8 cellular contexts compared by ENCODE assay signal in genomic region chr4:105520819-105521790, GRCh38. TPM values are rescaled to one million over a fixed set of nuclear protein-coding genes. Genes with fewer than 3 reads are reported as not detected.
DNase-seq lines count a peak whose midpoint lies in the region; ATAC-seq and TF ChIP-seq lines count a peak whose summit lies in the region.

No MANE protein-coding gene starts in this region.

- H3K4me1 ChIP-seq in cardiac muscle cell (ENCODE audit: low read depth) (no peaks in the 10 kb centered on the region), MM.1S (ENCODE audit: low read length) (no peaks in the 10 kb centered on the region), gastroesophageal sphincter (no peaks in the 10 kb centered on the region)

- no peak overlapping the region for H3K9ac ChIP-seq in MM.1S (ENCODE audit: low read length)
- H3K9ac ChIP-seq in SU-DHL-6 (ENCODE audit: low read length) = no peak overlapping the region

- no peak overlapping the region for H3K4me3 Mint-ChIP-seq in activated T-helper 1 cell treated with anti-CD3 and anti-CD28 coated beads, Interleukin-12 subunit alpha, Interleukin-12 subunit beta, Interleukin-2, Interleukin-4 antibody, amounts not matched to agents 30 ng/mL and 10 ng/mL and 1 ng/mL, durations not matched to agents 14 hours and 24 hours and 36 hours

- H3K4me3 ChIP-seq in cardiac muscle cell (no peak overlapping the region), MM.1S (ENCODE audit: low read length) (no peak overlapping the region), SU-DHL-6 (ENCODE audit: insufficient read depth, low read length, poor library complexity, severe bottlenecking) (no peak overlapping the region), gastroesophageal sphincter (no peak overlapping the region)

- TF ChIP-seq CTCF in cardiac muscle cell (IDR thresholded peaks at IDR 0.05; ENCODE audit: low read depth, low read length) = peak; percentile 74
- peak; percentile 77 for TF ChIP-seq CTCF in MM.1S (IDR thresholded peaks at IDR 0.05; ENCODE audit: low read length)
- TF ChIP-seq CTCF in SU-DHL-6 (IDR thresholded peaks at IDR 0.05; ENCODE audit: insufficient read depth, low read length, poor library complexity, severe bottlenecking) = peak; percentile 20
- TF ChIP-seq CTCF in gastroesophageal sphincter (IDR thresholded peaks at IDR 0.05) = peak; percentile 28 to 58 (median 44)

- no peaks in the 10 kb centered on the region for H4K20me1 ChIP-seq in MM.1S (ENCODE audit: insufficient read depth, low read length)
- H4K20me1 ChIP-seq in SU-DHL-6 (ENCODE audit: low read depth, low read length) = no peaks in the 10 kb centered on the region

- no peak overlapping the region for H3K27ac Mint-ChIP-seq in activated T-helper 1 cell treated with anti-CD3 and anti-CD28 coated beads, Interleukin-12 subunit alpha, Interleukin-12 subunit beta, Interleukin-2, Interleukin-4 antibody, amounts not matched to agents 30 ng/mL and 10 ng/mL and 1 ng/mL, durations not matched to agents 14 hours and 24 hours and 36 hours

- no peak for ATAC-seq in Right ventricle myocardium inferior
- peak; percentile 57 for ATAC-seq in gastroesophageal sphincter

- no peaks in the 10 kb centered on the region for H3K9me3 ChIP-seq in cardiac muscle cell (ENCODE audit: low read depth)
- H3K9me3 ChIP-seq in MM.1S (replicated peaks; ENCODE audit: insufficient read depth, low read length) = no peaks in the 10 kb centered on the region
- no peaks in the 10 kb centered on the region for H3K9me3 ChIP-seq in SU-DHL-6 (ENCODE audit: insufficient read depth, low read length)
- no peaks in the 10 kb centered on the region for H3K9me3 ChIP-seq in gastroesophageal sphincter

- no peaks in the 10 kb centered on the region for H3K9me2 ChIP-seq in MM.1S (replicated peaks; ENCODE audit: insufficient read depth, low read length)
- H3K9me2 ChIP-seq in SU-DHL-6 (replicated peaks; ENCODE audit: insufficient read depth, low read length) = no peaks in the 10 kb centered on the region

- no peaks in the 10 kb centered on the region for H3K79me2 ChIP-seq in MM.1S (ENCODE audit: low read length)
- no peaks in the 10 kb centered on the region for H3K79me2 ChIP-seq in SU-DHL-6 (ENCODE audit: insufficient read depth, low read length)

- no peak overlapping the region for H2AFZ ChIP-seq in MM.1S (ENCODE audit: low read length)
- H2AFZ ChIP-seq in SU-DHL-6 (ENCODE audit: low read depth, low read length, severe bottlenecking) = no peak overlapping the region

- no peaks in the 10 kb centered on the region for H3K36me3 ChIP-seq in cardiac muscle cell
- H3K36me3 ChIP-seq in MM.1S (replicated peaks; ENCODE audit: insufficient read depth, low read length) = no peaks in the 10 kb centered on the region
- no peaks in the 10 kb centered on the region for H3K36me3 ChIP-seq in SU-DHL-6 (ENCODE audit: low read length)
- no peaks in the 10 kb centered on the region for H3K36me3 ChIP-seq in gastroesophageal sphincter

- WGBS in gastroesophageal sphincter (ENCODE audit: low coverage in 1 of 2), 2 donors = 14 to 18% methylated on average over 3 of the region's 3 CpGs

- peaks cover 7% of the 10 kb centered on the region for H3K27me3 Mint-ChIP-seq in activated T-helper 1 cell treated with anti-CD3 and anti-CD28 coated beads, Interleukin-12 subunit alpha, Interleukin-12 subunit beta, Interleukin-2, Interleukin-4 antibody, amounts not matched to agents 30 ng/mL and 10 ng/mL and 1 ng/mL, durations not matched to agents 14 hours and 24 hours and 36 hours (ENCODE audit: insufficient read depth)

- TF ChIP-seq EP300 in gastroesophageal sphincter (IDR thresholded peaks at IDR 0.05) = no peak

- intact Hi-C loops in Right ventricle myocardium inferior (cut with DNase I) = loop anchor here (2.0 kb wide), 2 partner anchors 146 to 194 kb away; no protein-coding TSS in a partner anchor
- intact Hi-C loops in activated T-helper 1 cell treated with anti-CD3 and anti-CD28 coated beads, Interleukin-12 subunit alpha, Interleukin-12 subunit beta, Interleukin-2, Interleukin-4 antibody, amounts not matched to agents 30 ng/mL and 10 ng/mL and 1 ng/mL, durations not matched to agents 14 hours and 24 hours and 36 hours (cut with micrococcal nuclease) = loop anchor here (1.0 kb wide), 1 partner anchor 194 kb away; no protein-coding TSS in a partner anchor

- no peaks in the 10 kb centered on the region for H3K36me3 Mint-ChIP-seq in activated T-helper 1 cell treated with anti-CD3 and anti-CD28 coated beads, Interleukin-12 subunit alpha, Interleukin-12 subunit beta, Interleukin-2, Interleukin-4 antibody, amounts not matched to agents 30 ng/mL and 10 ng/mL and 1 ng/mL, durations not matched to agents 14 hours and 24 hours and 36 hours (ENCODE audit: low read depth)

- DNase-seq in cardiac muscle cell (ENCODE audit: low read depth in 1 of 2, low spot score in 1 of 2) (peak; percentile 63 to 66), Right ventricle myocardium inferior (ENCODE audit: missing footprints) (no peak), H4 (ENCODE audit: low spot score) (peak; percentile 45), MM.1S (peak; percentile 63), renal cortical epithelial cell (ENCODE audit: low read depth) (peak; percentile 64)
- DNase-seq in activated T-helper 1 cell treated with anti-CD3 and anti-CD28 coated beads, Interleukin-12 subunit alpha, Interleukin-12 subunit beta, Interleukin-2, Interleukin-4 antibody, amounts not matched to agents 30 ng/mL and 10 ng/mL and 1 ng/mL, durations not matched to agents 14 hours and 24 hours and 36 hours (ENCODE audit: low spot score) = no peak

- H3K27ac ChIP-seq in cardiac muscle cell (no peak overlapping the region), MM.1S (ENCODE audit: low read length) (no peak overlapping the region), SU-DHL-6 (ENCODE audit: low read depth, low read length) (no peak overlapping the region), gastroesophageal sphincter (no peak overlapping the region)

- no peak overlapping the region for H3K4me2 ChIP-seq in MM.1S (ENCODE audit: low read depth, low read length)
- H3K4me2 ChIP-seq in SU-DHL-6 (ENCODE audit: low read depth, low read length, poor library complexity, severe bottlenecking) = no peak overlapping the region

- H3K9me3 Mint-ChIP-seq in activated T-helper 1 cell treated with anti-CD3 and anti-CD28 coated beads, Interleukin-12 subunit alpha, Interleukin-12 subunit beta, Interleukin-2, Interleukin-4 antibody, amounts not matched to agents 30 ng/mL and 10 ng/mL and 1 ng/mL, durations not matched to agents 14 hours and 24 hours and 36 hours = no peaks in the 10 kb centered on the region

- TF ChIP-seq POLR2A in gastroesophageal sphincter (IDR thresholded peaks at IDR 0.05) = no peak

- H3K27me3 ChIP-seq in cardiac muscle cell (no peaks in the 10 kb centered on the region), MM.1S (replicated peaks; ENCODE audit: insufficient read depth, low read length) (no peaks in the 10 kb centered on the region), SU-DHL-6 (ENCODE audit: low read length) (no peaks in the 10 kb centered on the region), gastroesophageal sphincter (no peaks in the 10 kb centered on the region)

- H3F3A ChIP-seq in MM.1S (ENCODE audit: insufficient read depth, low read length) = no peaks in the 10 kb centered on the region
- H3F3A ChIP-seq in SU-DHL-6 (ENCODE audit: insufficient read depth) = no peaks in the 10 kb centered on the region

- no peaks in the 10 kb centered on the region for H3K4me1 Mint-ChIP-seq in activated T-helper 1 cell treated with anti-CD3 and anti-CD28 coated beads, Interleukin-12 subunit alpha, Interleukin-12 subunit beta, Interleukin-2, Interleukin-4 antibody, amounts not matched to agents 30 ng/mL and 10 ng/mL and 1 ng/mL, durations not matched to agents 14 hours and 24 hours and 36 hours (ENCODE audit: low read depth)

RNA-seq across cellular contexts. Expression of gene ARHGEF38, which starts 31.3 kb away (rescaled TPM):
- total RNA-seq in cardiac muscle cell (not detected in 2 replicates), Right ventricle myocardium inferior (not detected), gastroesophageal sphincter (under 1 TPM in 1 of 4 donors, not detected in 3; 0.25 TPM), renal cortical epithelial cell (0.69 and 11.7 TPM in 2 replicates)
- polyA plus RNA-seq in cardiac muscle cell = 1.1 and 1.6 TPM in 2 replicates
- not detected in 2 replicates for total RNA-seq in H4 (2014; rRNA removed; shearing (Covaris generic))
- total RNA-seq in activated T-helper 1 cell treated with anti-CD3 and anti-CD28 coated beads, Interleukin-12 subunit alpha, Interleukin-12 subunit beta, Interleukin-2, Interleukin-4 antibody, amounts not matched to agents 30 ng/mL and 10 ng/mL and 1 ng/mL, durations not matched to agents 14 hours and 24 hours and 36 hours = not detected in 2 replicates

RNA-seq across cellular contexts. Expression of gene PPA2, which starts 47.2 kb away (rescaled TPM):
- total RNA-seq in cardiac muscle cell = 97.6 and 126 TPM in 2 replicates
- 127 and 130 TPM in 2 replicates for polyA plus RNA-seq in cardiac muscle cell
- total RNA-seq in Right ventricle myocardium inferior = 89.5 TPM
- total RNA-seq in H4 (2014; rRNA removed; shearing (Covaris generic)) = 177 and 198 TPM in 2 replicates
- total RNA-seq in gastroesophageal sphincter = 100 to 1,000 TPM in 1 of 4 donors, 10 to 100 TPM in 3; 71.5 to 142 (median 73.0) TPM
- total RNA-seq in renal cortical epithelial cell = 117 and 129 TPM in 2 replicates
- 58.9 and 67.2 TPM in 2 replicates for total RNA-seq in activated T-helper 1 cell treated with anti-CD3 and anti-CD28 coated beads, Interleukin-12 subunit alpha, Interleukin-12 subunit beta, Interleukin-2, Interleukin-4 antibody, amounts not matched to agents 30 ng/mL and 10 ng/mL and 1 ng/mL, durations not matched to agents 14 hours and 24 hours and 36 hours

Comparison
In these comparisons a context has a peak if more than half of its experiments do, and no peak if none do; other contexts are left out.
1. DNase-seq: peak in cardiac muscle cell (2 of 2), H4 (single experiment), MM.1S (single experiment) and renal cortical epithelial cell (single experiment); none in Right ventricle myocardium inferior (single experiment) and activated T-helper 1 cell treated with anti-CD3 and anti-CD28 coated beads, Interleukin-12 subunit alpha, Interleukin-12 subunit beta, Interleukin-2, Interleukin-4 antibody, amounts not matched to agents 30 ng/mL and 10 ng/mL and 1 ng/mL, durations not matched to agents 14 hours and 24 hours and 36 hours (single experiment).
2. CTCF ChIP-seq: peak in every context shown above with its lines; median percentile 77 in MM.1S; 74 in cardiac muscle cell; 44 in gastroesophageal sphincter; 20 in SU-DHL-6.